12 cellular contexts compared by ENCODE assay signal in genomic region chr5:56056875-56057274, GRCh38.
DNase-seq lines count a peak whose midpoint lies in the region; ATAC-seq and TF ChIP-seq lines count a peak whose summit lies in the region.
"Had no signal": no experiment of that assay in that cellular context is flagged by ENCODE, and none has a peak within 500 bp of the region (broad histone marks: within the 10 kb centered on the region; RNA-seq: fewer than 3 reads in every experiment).

No MANE protein-coding gene starts in this region.

- no peak overlapping the region for H3K27ac ChIP-seq in colonic mucosa
- H3K27ac ChIP-seq in gastrocnemius medialis: no peak overlapping the region

- in situ Hi-C loops in gastrocnemius medialis (cut with MboI; ENCODE audit: low sequenced_read_pairs in 4 of 4): no loop called here

- H3K27me3 ChIP-seq in colonic mucosa (no peaks in the 10 kb centered on the region), gastrocnemius medialis (no peaks in the 10 kb centered on the region)

- peak overlapping the region; percentile 77 for H3K27ac Mint-ChIP-seq in activated naive CD4-positive, alpha-beta T cell treated with anti-CD3 and anti-CD28 coated beads, Interleukin-2, amount 10 ng/mL, durations not matched to agents 7 days and 5 days

- no peak overlapping the region for H3K4me3 Mint-ChIP-seq in activated naive CD4-positive, alpha-beta T cell treated with anti-CD3 and anti-CD28 coated beads, Interleukin-2, amount 10 ng/mL, durations not matched to agents 7 days and 5 days

- no peaks in the 10 kb centered on the region for H3K36me3 ChIP-seq in colonic mucosa
- no peaks in the 10 kb centered on the region for H3K36me3 ChIP-seq in gastrocnemius medialis

- no peak for TF ChIP-seq CTCF in colonic mucosa (IDR thresholded peaks at IDR 0.05)
- TF ChIP-seq CTCF in gastrocnemius medialis (IDR thresholded peaks at IDR 0.05 in 4 of 5, conservative IDR thresholded peaks at IDR 0.05 in 1 of 5): no peak

- H3K4me1 Mint-ChIP-seq in activated naive CD4-positive, alpha-beta T cell treated with anti-CD3 and anti-CD28 coated beads, Interleukin-2, amount 10 ng/mL, durations not matched to agents 7 days and 5 days: peaks cover 80% of the 10 kb centered on the region

- intact Hi-C loops in colonic mucosa (cut with DNase I) (no loop called here), gastrocnemius medialis (cut with DNase I; ENCODE audit: low total_unique reads) (loop anchor here (5.0 kb wide), 1 partner anchor 65 kb away; the partner anchor contains the start of gene IL6ST)

- H3K36me3 Mint-ChIP-seq in activated naive CD4-positive, alpha-beta T cell treated with anti-CD3 and anti-CD28 coated beads, Interleukin-2, amount 10 ng/mL, durations not matched to agents 7 days and 5 days: peaks cover 24% of the 10 kb centered on the region
- H3K36me3 Mint-ChIP-seq: naive B cell had no signal

- CTCF ChIA-PET in activated naive CD4-positive, alpha-beta T cell treated with anti-CD3 and anti-CD28 coated beads, Interleukin-2, amount 10 ng/mL, durations not matched to agents 7 days and 5 days (lab: Charles Lee): interaction anchor here (0.9 to 1.4 kb wide), 3 partner anchors 38 to 144 kb away, joined by 3 read pairs; no protein-coding TSS in a partner anchor

- no peaks in the 10 kb centered on the region for H3K27me3 Mint-ChIP-seq in activated naive CD4-positive, alpha-beta T cell treated with anti-CD3 and anti-CD28 coated beads, Interleukin-2, amount 10 ng/mL, durations not matched to agents 7 days and 5 days

- H3K9me3 Mint-ChIP-seq in activated naive CD4-positive, alpha-beta T cell treated with anti-CD3 and anti-CD28 coated beads, Interleukin-2, amount 10 ng/mL, durations not matched to agents 7 days and 5 days: peaks cover 17% of the 10 kb centered on the region

- no peak for DNase-seq in activated naive CD4-positive, alpha-beta T cell treated with anti-CD3 and anti-CD28 coated beads, Interleukin-2, amount 10 ng/mL, durations not matched to agents 7 days and 5 days
- no peak for DNase-seq in activated naive CD4-positive, alpha-beta T cell treated with Interleukin-2 at 50 U/mL for 16 hours
- no peak for DNase-seq in colonic mucosa
- DNase-seq in NCI-H226: no peak
- DNase-seq in gastrocnemius medialis: no peak
- no peak for DNase-seq in DMS153 treated with DMSO at 0.1 percent for 48 hours (lab: John Stamatoyannopoulos, UW; ENCODE audit: unreplicated experiment)
- DNase-seq: naive B cell; NCI-H1436; OCI-M1; stimulated activated naive CD4-positive, alpha-beta T cell had no signal

- no peak overlapping the region for H3K9ac ChIP-seq in colonic mucosa (ENCODE audit: low read depth in 2 of 2, low read length in 2 of 2)

- H3K4me3 ChIP-seq in colonic mucosa: no peak overlapping the region
- H3K4me3 ChIP-seq in gastrocnemius medialis: no peak overlapping the region

- H3K4me1 ChIP-seq in colonic mucosa: no peaks in the 10 kb centered on the region
- peaks cover 11 to 12% of the 10 kb centered on the region in 2 donors for H3K4me1 ChIP-seq in gastrocnemius medialis

- no peaks in the 10 kb centered on the region for H3K9me3 ChIP-seq in colonic mucosa
- no peaks in the 10 kb centered on the region for H3K9me3 ChIP-seq in gastrocnemius medialis

- TF ChIP-seq POLR2A in gastrocnemius medialis (IDR thresholded peaks at IDR 0.05): no peak

- ATAC-seq in HG02571 (IDR thresholded peaks at IDR 0.05; ENCODE audit: unreplicated experiment) (peak; percentile 64), HG03442 (IDR thresholded peaks at IDR 0.05; ENCODE audit: unreplicated experiment) (peak; percentile 67), gastrocnemius medialis (no peak)

Comparison
In these comparisons a context has a peak if more than half of its experiments do, and no peak if none do; other contexts are left out.
1. ATAC-seq: peak in HG02571 (single experiment) and HG03442 (single experiment); none in gastrocnemius medialis (0 of 2).